In the genomic region with DNA sequence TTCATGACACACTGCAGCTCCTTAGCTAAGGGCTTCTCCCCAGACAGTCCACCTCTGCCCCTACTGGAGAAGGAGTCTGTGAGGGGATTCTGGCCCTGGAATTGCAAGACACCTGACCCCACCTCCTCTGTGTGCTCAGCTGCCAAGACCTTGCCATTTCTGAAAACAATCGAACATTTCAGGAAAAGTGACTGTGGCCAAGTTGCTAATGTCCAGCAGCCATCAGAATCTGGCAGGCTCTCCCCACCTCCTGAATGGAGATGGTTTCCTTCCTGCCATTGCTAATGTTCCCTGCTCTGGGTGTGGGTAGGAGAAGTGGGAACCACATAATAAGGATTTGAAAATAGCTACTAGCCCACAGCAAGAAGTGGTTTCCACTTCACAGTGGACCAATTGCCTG, we compare ENCODE assay signal across 28 cellular contexts.
"Had no signal": no experiment of that assay in that cellular context is flagged by ENCODE, and none has a peak within 500 bp of the region (broad histone marks: within the 10 kb centered on the region; RNA-seq: fewer than 3 reads in every experiment).

No MANE protein-coding gene starts in this region.

- H3K36me3 ChIP-seq: ascending aorta, cardiac muscle cell, WERI-Rb-1 had no signal

- DNase-seq: activated CD4-positive, alpha-beta memory T cell treated with anti-CD3 and anti-CD28 coated beads, Interleukin-2, amount 10 ng/mL, durations not matched to agents 7 days and 5 days; activated CD4-positive, alpha-beta T cell treated with anti-CD3 and anti-CD28 coated beads for 1 hour; activated CD4-positive, alpha-beta T cell treated with anti-CD3 and anti-CD28 coated beads for 48 hours; activated CD4-positive, CD25-positive, alpha-beta regulatory T cell; activated gamma-delta T cell; activated naive CD4-positive, alpha-beta T cell treated with Interleukin-2 at 50 U/mL for 16 hours; activated naive CD8-positive, alpha-beta T cell treated with anti-CD3 and anti-CD28 coated beads, Interleukin-2, amount 10 ng/mL, durations not matched to agents 7 days and 5 days; activated T-cell treated with anti-CD3 and anti-CD28 coated beads, Interleukin-2, amount 50 U/mL, for 24 hours; amygdala; cerebellar nuclear complex; NCI-H1105; NCI-H1436; NCI-H1694; NCI-H1930; NCI-H2081 treated with DMSO at 0.1 percent for 48 hours; NCI-H226; NCI-H446 treated with DMSO at 0.1 percent for 48 hours; NCI-H524; NCI-H774; RPMI8226; SW 1271; T-helper 1 cell; T-helper 2 cell; T-helper 9 cell; WERI-Rb-1 had no signal

- H3K4me1 ChIP-seq: ascending aorta had no signal

- H3K27me3 ChIP-seq: ascending aorta, cardiac muscle cell had no signal

- H3K27ac ChIP-seq: ascending aorta, cardiac muscle cell, WERI-Rb-1 had no signal

- H3K4me3 ChIP-seq: ascending aorta, cardiac muscle cell had no signal

- H3K9me3 ChIP-seq: ascending aorta had no signal

- ATAC-seq: Panc1 had no signal
